ENCODE assay signal across 29 cellular contexts in the genomic region with DNA sequence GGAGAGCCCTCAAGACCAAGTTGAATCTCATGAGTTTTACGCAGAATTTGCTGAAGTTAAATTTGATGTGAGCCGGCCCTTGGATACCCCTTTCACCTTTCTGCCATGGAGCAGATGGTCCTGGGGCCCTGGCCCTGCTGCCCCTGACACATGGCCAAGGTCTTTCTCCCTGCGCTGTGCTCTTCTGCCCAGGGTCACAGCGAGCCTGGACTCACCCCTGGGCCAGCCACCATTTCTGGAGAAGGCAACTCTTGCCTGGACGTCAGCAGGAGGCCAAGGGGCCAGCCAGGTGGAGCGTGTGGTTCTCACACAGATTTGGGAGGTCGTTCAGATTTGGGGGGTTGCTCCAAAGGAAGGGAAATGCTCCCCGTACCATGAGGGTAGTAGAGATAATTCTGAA.
"Had no signal": no experiment of that assay in that cellular context is flagged by ENCODE, and none has a peak within 500 bp of the region (broad histone marks: within the 10 kb centered on the region; RNA-seq: fewer than 3 reads in every experiment).

No MANE protein-coding gene starts in this region.

- H3K27ac ChIP-seq: left ventricle myocardium inferior, neutrophil, ovary, right atrium auricular region, skin epidermis, stomach, testis, thyroid gland, transverse colon, upper lobe of left lung, uterus had no signal

- H3K4me3 Mint-ChIP-seq: mesothelial cell of epicardium; naive B cell; nephron; neural crest cell; stimulated activated naive B cell treated with anti-CD40 and anti-IgM and Interleukin-4, amounts not matched to agents 10 μg/mL and 1 μg/mL and 100 μg/mL, for 72 hours had no signal

- H3K27ac Mint-ChIP-seq: mesothelial cell of epicardium; naive B cell; nephron; progenitor cell of endocrine pancreas; stimulated activated naive B cell treated with anti-CD40 and anti-IgM and Interleukin-4, amounts not matched to agents 10 μg/mL and 1 μg/mL and 100 μg/mL, for 72 hours had no signal

- H3K27me3 Mint-ChIP-seq: naive B cell; progenitor cell of endocrine pancreas; stimulated activated naive B cell treated with anti-CD40 and anti-IgM and Interleukin-4, amounts not matched to agents 10 μg/mL and 1 μg/mL and 100 μg/mL, for 72 hours had no signal

- H3K4me1 Mint-ChIP-seq: mesothelial cell of epicardium; neural crest cell; stimulated activated naive B cell treated with anti-CD40 and anti-IgM and Interleukin-4, amounts not matched to agents 10 μg/mL and 1 μg/mL and 100 μg/mL, for 72 hours had no signal

- H3K9me3 Mint-ChIP-seq: mesothelial cell of epicardium, nephron, neural crest cell had no signal

- H3K9me3 ChIP-seq: left ventricle myocardium inferior, neutrophil, ovary, right atrium auricular region, stomach, testis, thyroid gland, transverse colon, upper lobe of left lung, uterus had no signal

- H3K4me1 ChIP-seq: left ventricle myocardium inferior, right atrium auricular region, stomach, testis, thyroid gland, upper lobe of left lung, uterus had no signal

- H3K4me3 ChIP-seq: left ventricle myocardium inferior, lung, ovary, right atrium auricular region, skin epidermis, stomach, testis, thyroid gland, transverse colon, upper lobe of left lung, uterus had no signal

- DNase-seq: head of caudate nucleus; hypothalamus; islet precursor cell; left ventricle myocardium inferior; mesendoderm; naive B cell; occipital lobe; ovary; stimulated activated CD4-positive, alpha-beta T cell treated with anti-CD3 and anti-CD28 coated beads, Interleukin-12 subunit alpha, Interleukin-12 subunit beta, amount 100 ng/mL, for 4 hours; stimulated activated CD4-positive, alpha-beta T cell treated with anti-CD3 and anti-CD28 coated beads, Interleukin-15, amount 100 ng/mL, for 24 hours; stimulated activated CD4-positive, alpha-beta T cell treated with anti-CD3 and anti-CD28 coated beads, Interleukin-2, amount 100 ng/mL, for 24 hours; stimulated activated CD4-positive, alpha-beta T cell treated with anti-CD3 and anti-CD28 coated beads, Interleukin-4, amount 100 ng/mL, for 1 hour; stimulated activated naive B cell treated with anti-CD40 and anti-IgM and Interleukin-4, amounts not matched to agents 10 μg/mL and 1 μg/mL and 100 μg/mL, for 72 hours; stimulated activated naive CD8-positive, alpha-beta T cell treated with anti-CD3 and anti-CD28 coated beads, Interleukin-15, Interleukin-2, amounts not matched to agents 100 U/mL and 50 U/mL, for 24 hours; stomach; testis; thyroid gland; transverse colon; uterus had no signal

- ATAC-seq: sciatic nerve; stimulated activated naive B cell treated with anti-CD40 and anti-IgM and Interleukin-4, amounts not matched to agents 10 μg/mL and 1 μg/mL and 100 μg/mL, for 72 hours; stimulated activated naive CD8-positive, alpha-beta T cell treated with anti-CD3 and anti-CD28 coated beads, Interleukin-15, Interleukin-2, amounts not matched to agents 100 U/mL and 50 U/mL, for 24 hours had no signal

- H3K36me3 ChIP-seq: ovary, uterus had no signal

- H3K27me3 ChIP-seq: neutrophil, ovary, right atrium auricular region, stomach, testis, thyroid gland, transverse colon, upper lobe of left lung, uterus had no signal
